Comparison of ENCODE assay signal across 25 cellular contexts in genomic region chr6:1418471-1419191, GRCh38. TPM values are rescaled to one million over a fixed set of nuclear protein-coding genes. Genes with fewer than 3 reads are reported as not detected.
DNase-seq lines count a peak whose midpoint lies in the region; ATAC-seq and TF ChIP-seq lines count a peak whose summit lies in the region.
"Had no signal": no experiment of that assay in that cellular context is flagged by ENCODE, and none has a peak within 500 bp of the region (broad histone marks: within the 10 kb centered on the region; RNA-seq: fewer than 3 reads in every experiment).

No MANE protein-coding gene starts in this region.

- no peak for TF ChIP-seq CTCF in WERI-Rb-1 (IDR thresholded peaks at IDR 0.05; ENCODE audit: low read depth, low read length)
- no peak for TF ChIP-seq CTCF in left lung (IDR thresholded peaks at IDR 0.05)

- H3K4me1 ChIP-seq in left lung: peaks cover 0 to 4% of the 10 kb centered on the region in 2 donors

- H3K9me3 ChIP-seq in WERI-Rb-1 (ENCODE audit: severe bottlenecking) (peaks cover 15% of the 10 kb centered on the region), left lung (no peaks in the 10 kb centered on the region)

- intact Hi-C loops in left lung (cut with DNase I): no loop called here

- no peaks in the 10 kb centered on the region for H3K27me3 ChIP-seq in WERI-Rb-1 (ENCODE audit: insufficient read depth, low read depth, severe bottlenecking)
- peaks cover 0 to 8% of the 10 kb centered on the region in 2 donors for H3K27me3 ChIP-seq in left lung

- DNase-seq in AG08396 (ENCODE audit: low spot score) (peak; percentile 71), H4 (ENCODE audit: low spot score) (peak; percentile 80), WERI-Rb-1 (peak; percentile 4), left lung (no peak), A172 (ENCODE audit: low spot score) (no peak), NCI-H128 (lab: John Stamatoyannopoulos, UW; ENCODE audit: unreplicated experiment) (no peak)
- DNase-seq: ACHN; activated CD4-positive, alpha-beta T cell treated with anti-CD3 and anti-CD28 coated beads for 36 hours; activated effector memory CD4-positive, alpha-beta T cell treated with Interleukin-2 at 50 U/mL for 16 hours; central memory CD4-positive, alpha-beta T cell; DMS79; GDM1; islet precursor cell; Kasumi-1; naive thymus-derived CD8-positive, alpha-beta T cell; NCI-H1105 treated with DMSO at 0.1 percent for 48 hours; NCI-H2081; NCI-H226; occipital lobe; stimulated activated naive CD8-positive, alpha-beta T cell treated with anti-CD3 and anti-CD28 coated beads, Interleukin-15, Interleukin-2, amounts not matched to agents 100 U/mL and 50 U/mL, for 24 hours had no signal

- H3K4me3 ChIP-seq in WERI-Rb-1 (ENCODE audit: low read depth, low read length) (no peak overlapping the region), left lung (no peak overlapping the region)
- H3K4me3 ChIP-seq: SK-N-MC had no signal

- ATAC-seq in left lung (peak; percentile 54), HG03342 (IDR thresholded peaks at IDR 0.05; ENCODE audit: unreplicated experiment) (no peak)
- ATAC-seq: activated CD4-positive, alpha-beta T cell treated with anti-CD3 and anti-CD28 coated beads for 36 hours; HCT116; naive thymus-derived CD8-positive, alpha-beta T cell; stimulated activated naive CD8-positive, alpha-beta T cell treated with anti-CD3 and anti-CD28 coated beads, Interleukin-15, Interleukin-2, amounts not matched to agents 100 U/mL and 50 U/mL, for 24 hours had no signal

- H3K36me3 ChIP-seq in WERI-Rb-1 (no peaks in the 10 kb centered on the region), left lung (no peaks in the 10 kb centered on the region)

- H3K27ac ChIP-seq in WERI-Rb-1 (no peak overlapping the region), left lung (no peak overlapping the region)
- H3K27ac ChIP-seq: SK-N-MC had no signal

RNA-seq across cellular contexts. Expression of gene FOXF2, which starts 29.3 kb away (rescaled TPM):
- 18.3 and 21.5 TPM in 2 replicates for total RNA-seq in H4 (2014; rRNA removed; shearing (Covaris generic))
- total RNA-seq in left lung: 10 to 100 TPM; 12.6 to 17.7 TPM
- total RNA-seq in A172 (2014; rRNA removed; shearing (Covaris generic)): not detected in 2 replicates
- total RNA-seq: activated CD4-positive, alpha-beta T cell treated with anti-CD3 and anti-CD28 coated beads for 36 hours; dermis microvascular lymphatic vessel endothelial cell; naive thymus-derived CD8-positive, alpha-beta T cell; pulmonary artery endothelial cell had no signal

Comparison
In these comparisons a context has a peak if more than half of its experiments do, and no peak if none do; other contexts are left out.
1. DNase-seq: peak in AG08396 (single experiment), H4 (single experiment) and WERI-Rb-1 (single experiment); none in left lung (0 of 2), A172 (single experiment) and NCI-H128 (single experiment).
2. RNA of gene FOXF2, which starts 29.3 kb away (total RNA-seq): 18.3 to 21.5 TPM in H4 and 12.6 to 17.7 TPM in left lung; not detected in A172; every median in the first group is over 10 times any median in the second.